In the genomic region with DNA sequence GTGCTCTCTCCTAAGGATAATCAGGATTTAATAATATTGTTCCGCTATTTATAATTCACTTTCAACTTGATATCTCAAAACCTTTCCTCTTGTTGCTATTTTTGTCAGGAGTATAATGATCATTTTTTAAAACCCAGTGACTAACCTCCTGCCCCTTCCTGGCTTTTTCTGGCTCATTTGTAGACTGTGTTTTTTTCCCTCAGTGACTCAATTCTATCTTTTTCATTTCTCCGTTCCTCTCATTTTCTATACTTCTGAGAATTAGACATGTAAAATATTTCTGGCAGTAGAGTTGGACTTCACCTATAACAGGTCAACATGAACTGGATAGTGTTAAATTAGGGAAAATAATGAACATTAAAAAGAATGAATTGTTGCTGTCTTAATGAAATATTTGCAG, we compare ENCODE assay signal across 25 cellular contexts.
"Had no signal": no experiment of that assay in that cellular context is flagged by ENCODE, and none has a peak within 500 bp of the region (broad histone marks: within the 10 kb centered on the region; RNA-seq: fewer than 3 reads in every experiment).

No MANE protein-coding gene starts in this region.

- FAIRE-seq: pancreas, small intestine, urothelium cell line had no signal

- DNase-seq: nephron progenitor cell; nucleus accumbens; pancreas; psoas muscle; right cardiac atrium; right lobe of liver; sigmoid colon; small intestine; stimulated activated CD4-positive, alpha-beta T cell treated with anti-CD3 and anti-CD28 coated beads, Interleukin-15, amount 100 ng/mL, for 24 hours; stimulated activated CD4-positive, alpha-beta T cell treated with anti-CD3 and anti-CD28 coated beads, Interleukin-2, amount 100 ng/mL, for 24 hours; stimulated activated CD4-positive, alpha-beta T cell treated with anti-CD3 and anti-CD28 coated beads, Interleukin-2, amount 100 ng/mL, for 48 hours; stimulated activated CD4-positive, alpha-beta T cell treated with anti-CD3 and anti-CD28 coated beads, Interleukin-4, amount 100 ng/mL, for 24 hours; stimulated activated naive B cell treated with anti-CD40 and anti-IgM and Interleukin-4, amounts not matched to agents 10 μg/mL and 1 μg/mL and 100 μg/mL, for 72 hours; stimulated activated naive CD4-positive, alpha-beta T cell treated with Interleukin-2 at 50 U/mL for 16 hours; stomach; thyroid gland; trophoblast cell; upper lobe of left lung had no signal

- H3K4me1 ChIP-seq: pancreas, psoas muscle, right lobe of liver, sigmoid colon, stomach, thyroid gland, tibial nerve, upper lobe of left lung, vagina had no signal

- ATAC-seq: natural killer cell treated with Interleukin-12 subunit alpha and Interleukin-12 subunit beta and Interleukin-15 and Interleukin-18, amount 100 ng/mL, for 72 hours; pancreas; psoas muscle; right cardiac atrium; stimulated activated effector memory CD8-positive, alpha-beta T cell treated with anti-CD3 and anti-CD28 coated beads, Interleukin-12 subunit alpha, Interleukin-12 subunit beta, amount 100 ng/mL, for 72 hours had no signal

- H3K4me3 ChIP-seq: pancreas, psoas muscle, right lobe of liver, sigmoid colon, stomach, thoracic aorta, thyroid gland, tibial nerve, upper lobe of left lung, vagina had no signal

- H3K27ac ChIP-seq: neutrophil, pancreas, psoas muscle, right lobe of liver, sigmoid colon, stomach, thoracic aorta, thyroid gland, tibial nerve, upper lobe of left lung, vagina had no signal

- H3K9me3 ChIP-seq: neutrophil, pancreas, psoas muscle, right lobe of liver, sigmoid colon, stomach, thoracic aorta, thyroid gland, upper lobe of left lung, vagina had no signal

- H3K27me3 ChIP-seq: neutrophil, pancreas, right lobe of liver, sigmoid colon, stomach, thyroid gland, tibial nerve, upper lobe of left lung, vagina had no signal

- H3K36me3 ChIP-seq: neutrophil, pancreas, right lobe of liver, sigmoid colon, stomach, thoracic aorta, thyroid gland, tibial nerve, upper lobe of left lung, vagina had no signal
